ENCODE assay signal across 9 cellular contexts in the genomic region with DNA sequence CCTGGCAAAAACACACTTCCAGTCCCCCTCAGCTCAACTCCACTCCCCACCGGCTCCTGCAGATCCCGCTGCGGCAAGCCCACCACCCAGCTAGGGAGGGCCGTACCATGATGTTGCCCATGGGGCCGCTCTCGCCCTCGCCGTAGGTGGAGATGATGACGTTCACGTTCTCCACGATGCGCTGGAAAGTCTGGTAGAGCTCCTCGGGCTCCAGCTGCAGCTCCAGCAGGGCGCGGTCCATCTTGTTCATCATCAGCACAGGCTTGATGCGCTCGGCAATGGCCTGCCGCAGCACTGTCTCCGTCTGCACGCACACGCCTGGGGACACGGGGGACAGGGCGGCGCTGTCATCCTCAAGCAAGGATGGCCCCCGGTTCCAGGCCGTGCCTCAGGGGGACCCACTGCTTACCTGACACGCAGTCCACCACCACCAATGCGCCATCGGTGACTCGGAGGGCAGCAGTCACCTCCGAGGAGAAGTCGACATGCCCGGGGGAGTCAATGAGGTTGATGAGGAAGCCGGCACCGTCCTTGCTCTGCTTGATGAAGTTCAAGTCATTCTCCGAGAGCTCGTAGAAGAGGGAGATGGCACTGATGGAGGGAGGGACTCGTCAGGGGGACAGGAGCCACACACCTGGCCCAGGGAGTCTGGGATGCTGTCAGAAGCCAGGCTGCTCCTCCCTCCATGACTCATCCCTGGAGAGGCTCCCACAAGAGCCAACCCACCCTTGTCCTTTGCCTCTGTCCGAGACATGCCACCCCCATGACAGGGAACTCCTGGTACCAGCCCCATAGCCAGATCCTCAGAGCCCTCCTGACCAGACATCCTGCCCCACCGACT. TPM values are rescaled to one million over a fixed set of nuclear protein-coding genes. Genes with fewer than 3 reads are reported as not detected.
DNase-seq lines count a peak whose midpoint lies in the region; ATAC-seq and TF ChIP-seq lines count a peak whose summit lies in the region.
"Had no signal": no experiment of that assay in that cellular context is flagged by ENCODE, and none has a peak within 500 bp of the region (broad histone marks: within the 10 kb centered on the region; RNA-seq: fewer than 3 reads in every experiment).

No MANE protein-coding gene starts in this region.

- no peak for TF ChIP-seq CTCF in foreskin keratinocyte (conservative IDR thresholded peaks at IDR 0.05)

- ATAC-seq in foreskin keratinocyte, result peak; percentile 57
- no peak for ATAC-seq in GM18907 (IDR thresholded peaks at IDR 0.05; ENCODE audit: unreplicated experiment)

- peaks cover 36% of the 10 kb centered on the region for H3K4me1 Mint-ChIP-seq in T-helper 2 cell treated with Interferon-gamma antibody and Interleukin-4, amounts not matched to agents 5 μg/mL and 100 μg/mL, for 36 hours (ENCODE audit: low read depth)
- peaks cover 48% of the 10 kb centered on the region for H3K4me1 Mint-ChIP-seq in activated CD4-positive, alpha-beta memory T cell treated with anti-CD3 and anti-CD28 coated beads for 36 hours (ENCODE audit: low read depth)

- no peaks in the 10 kb centered on the region for H3K27me3 ChIP-seq in foreskin keratinocyte

- CTCF ChIA-PET in activated CD4-positive, alpha-beta memory T cell treated with anti-CD3 and anti-CD28 coated beads for 36 hours (lab: Charles Lee), result no interaction called here

- peak overlapping the region; percentile 98 for H3K4me3 Mint-ChIP-seq in T-helper 2 cell treated with Interferon-gamma antibody and Interleukin-4, amounts not matched to agents 5 μg/mL and 100 μg/mL, for 36 hours
- H3K4me3 Mint-ChIP-seq in activated CD4-positive, alpha-beta memory T cell treated with anti-CD3 and anti-CD28 coated beads for 36 hours, result peak overlapping the region; percentile 96

- peaks cover 60% of the 10 kb centered on the region for H3K36me3 Mint-ChIP-seq in T-helper 2 cell treated with Interferon-gamma antibody and Interleukin-4, amounts not matched to agents 5 μg/mL and 100 μg/mL, for 36 hours (ENCODE audit: low read depth)
- peaks cover 65% of the 10 kb centered on the region for H3K36me3 Mint-ChIP-seq in activated CD4-positive, alpha-beta memory T cell treated with anti-CD3 and anti-CD28 coated beads for 36 hours

- H3K4me1 ChIP-seq in foreskin keratinocyte, result peaks cover 15% of the 10 kb centered on the region

- no peaks in the 10 kb centered on the region for H3K9me3 Mint-ChIP-seq in T-helper 2 cell treated with Interferon-gamma antibody and Interleukin-4, amounts not matched to agents 5 μg/mL and 100 μg/mL, for 36 hours
- no peaks in the 10 kb centered on the region for H3K9me3 Mint-ChIP-seq in activated CD4-positive, alpha-beta memory T cell treated with anti-CD3 and anti-CD28 coated beads for 36 hours

- peak overlapping the region; percentile 81 for H3K27ac Mint-ChIP-seq in T-helper 2 cell treated with Interferon-gamma antibody and Interleukin-4, amounts not matched to agents 5 μg/mL and 100 μg/mL, for 36 hours
- peak overlapping the region; percentile 95 for H3K27ac Mint-ChIP-seq in activated CD4-positive, alpha-beta memory T cell treated with anti-CD3 and anti-CD28 coated beads for 36 hours

- H3K27me3 Mint-ChIP-seq in T-helper 2 cell treated with Interferon-gamma antibody and Interleukin-4, amounts not matched to agents 5 μg/mL and 100 μg/mL, for 36 hours (ENCODE audit: low read depth), result no peaks in the 10 kb centered on the region
- no peaks in the 10 kb centered on the region for H3K27me3 Mint-ChIP-seq in activated CD4-positive, alpha-beta memory T cell treated with anti-CD3 and anti-CD28 coated beads for 36 hours

- no peak overlapping the region for H3K27ac ChIP-seq in foreskin keratinocyte

- intact Hi-C loops in activated CD4-positive, alpha-beta memory T cell treated with anti-CD3 and anti-CD28 coated beads for 36 hours (cut with micrococcal nuclease), result no loop called here

- POLR2A ChIA-PET in activated CD4-positive, alpha-beta memory T cell treated with anti-CD3 and anti-CD28 coated beads for 36 hours (lab: Charles Lee), result interaction anchor here (5.2 kb wide), 1 partner anchor 11 kb away, joined by 51 read pairs; the partner anchor contains the start of gene DAPK3

- no peak for DNase-seq in T-helper 2 cell treated with Interferon-gamma antibody and Interleukin-4, amounts not matched to agents 5 μg/mL and 100 μg/mL, for 36 hours (ENCODE audit: low spot score)
- DNase-seq in T-helper 2 cell (no peak), foreskin keratinocyte (peak in 1 of 2 donors; percentile 70), NCI-H1436 (lab: John Stamatoyannopoulos, UW) (no peak), NCI-H1694 treated with DMSO at 0.1 percent for 48 hours (lab: John Stamatoyannopoulos, UW) (no peak)
- DNase-seq in activated CD4-positive, alpha-beta memory T cell treated with anti-CD3 and anti-CD28 coated beads for 36 hours, result no peak
- DNase-seq in stimulated activated CD8-positive, alpha-beta memory T cell treated with anti-CD3 and anti-CD28 coated beads, Interleukin-4, amount 100 ng/mL, for 48 hours, result peak; percentile 51

RNA-seq across cellular contexts. Expression of gene EEF2, which starts 2.3 kb away (rescaled TPM):
- 1,000 to 10,000 TPM; 3,113 to 3,225 TPM for total RNA-seq in activated CD4-positive, alpha-beta memory T cell treated with anti-CD3 and anti-CD28 coated beads for 36 hours
- total RNA-seq in foreskin keratinocyte, result 1,955 and 2,022 TPM in 2 replicates
- 1,478 and 1,570 TPM in 2 replicates for polyA plus RNA-seq in foreskin keratinocyte

RNA-seq across cellular contexts. Expression of gene DAPK3, which starts 12.0 kb away (rescaled TPM):
- total RNA-seq in activated CD4-positive, alpha-beta memory T cell treated with anti-CD3 and anti-CD28 coated beads for 36 hours, result 10 to 100 TPM; 32.4 to 33.3 TPM
- 61.9 and 67.6 TPM in 2 replicates for total RNA-seq in foreskin keratinocyte
- polyA plus RNA-seq in foreskin keratinocyte, result 59.9 and 69.1 TPM in 2 replicates

RNA-seq across cellular contexts. Expression of gene PIAS4, which starts 24.6 kb away (rescaled TPM):
- total RNA-seq in activated CD4-positive, alpha-beta memory T cell treated with anti-CD3 and anti-CD28 coated beads for 36 hours, result 10 to 100 TPM; 22.5 to 24.4 TPM
- total RNA-seq in foreskin keratinocyte, result 22.0 and 23.9 TPM in 2 replicates
- polyA plus RNA-seq in foreskin keratinocyte, result 10.7 and 11.9 TPM in 2 replicates

RNA-seq across cellular contexts. Expression of gene NMRK2, which starts 50.1 kb away (rescaled TPM):
- total RNA-seq in activated CD4-positive, alpha-beta memory T cell treated with anti-CD3 and anti-CD28 coated beads for 36 hours, result not detected
- total RNA-seq in foreskin keratinocyte, result not detected in 2 replicates
- polyA plus RNA-seq in foreskin keratinocyte, result not detected in 2 replicates
- total RNA-seq: subcutaneous adipose tissue had no signal
